ENCODE assay signal across 13 cellular contexts in genomic region chr22:43289551-43289963, GRCh38. TPM values are rescaled to one million over a fixed set of nuclear protein-coding genes. Genes with fewer than 3 reads are reported as not detected.
DNase-seq lines count a peak whose midpoint lies in the region; ATAC-seq and TF ChIP-seq lines count a peak whose summit lies in the region.
"Had no signal": no experiment of that assay in that cellular context is flagged by ENCODE, and none has a peak within 500 bp of the region (broad histone marks: within the 10 kb centered on the region; RNA-seq: fewer than 3 reads in every experiment).

No MANE protein-coding gene starts in this region.

- H3K27me3 Mint-ChIP-seq in activated CD4-positive, alpha-beta T cell treated with anti-CD3 and anti-CD28 coated beads, Interleukin-2, amount 10 ng/mL, durations not matched to agents 7 days and 5 days = no peaks in the 10 kb centered on the region
- no peaks in the 10 kb centered on the region for H3K27me3 Mint-ChIP-seq in activated CD4-positive, alpha-beta T cell treated with anti-CD3 and anti-CD28 coated beads, Interleukin-2, amount 10 ng/mL, durations not matched to agents 24 days and 14 days
- peaks cover 2% of the 10 kb centered on the region for H3K27me3 Mint-ChIP-seq in GM23338 (ENCODE audit: insufficient read depth, low read depth, poor library complexity)

- no peak for TF ChIP-seq EP300 in tibial nerve (IDR thresholded peaks at IDR 0.05)

- H3K36me3 ChIP-seq in mucosa of stomach (ENCODE audit: control insufficient read depth, insufficient read depth, low read length) (no peaks in the 10 kb centered on the region), tibial nerve (no peaks in the 10 kb centered on the region), GM23338 (ENCODE audit: insufficient read depth) (no peaks in the 10 kb centered on the region)

- H3K27me3 ChIP-seq in mucosa of stomach (ENCODE audit: control insufficient read depth, insufficient read depth, low read length) (peaks cover 6% of the 10 kb centered on the region), tibial nerve (no peaks in the 10 kb centered on the region), GM23338 (ENCODE audit: insufficient read depth) (no peaks in the 10 kb centered on the region)

- WGBS in tibial nerve, 2 donors = 16 to 23% methylated on average over 12 of the region's 12 CpGs

- no peaks in the 10 kb centered on the region for H3K9me3 ChIP-seq in mucosa of stomach (ENCODE audit: control insufficient read depth, low read length)
- no peaks in the 10 kb centered on the region for H3K9me3 ChIP-seq in tibial nerve

- no peak overlapping the region for H3K4me3 Mint-ChIP-seq in activated CD4-positive, alpha-beta T cell treated with anti-CD3 and anti-CD28 coated beads, Interleukin-2, amount 10 ng/mL, durations not matched to agents 7 days and 5 days
- H3K4me3 Mint-ChIP-seq in activated CD4-positive, alpha-beta T cell treated with anti-CD3 and anti-CD28 coated beads, Interleukin-2, amount 10 ng/mL, durations not matched to agents 24 days and 14 days = no peak overlapping the region
- H3K4me3 Mint-ChIP-seq in GM23338 = no peak overlapping the region
- H3K4me3 Mint-ChIP-seq: T-helper 1 cell treated with Interleukin-12 subunit alpha and Interleukin-12 subunit beta and Interleukin-4 antibody, amounts not matched to agents 30 μg/mL and 1 μg/mL, for 36 hours had no signal

- H3K27ac Mint-ChIP-seq in activated CD4-positive, alpha-beta T cell treated with anti-CD3 and anti-CD28 coated beads, Interleukin-2, amount 10 ng/mL, durations not matched to agents 7 days and 5 days = peak overlapping the region; percentile 69
- no peak overlapping the region for H3K27ac Mint-ChIP-seq in activated CD4-positive, alpha-beta T cell treated with anti-CD3 and anti-CD28 coated beads, Interleukin-2, amount 10 ng/mL, durations not matched to agents 24 days and 14 days
- no peak overlapping the region for H3K27ac Mint-ChIP-seq in GM23338
- H3K27ac Mint-ChIP-seq: T-helper 1 cell treated with Interleukin-12 subunit alpha and Interleukin-12 subunit beta and Interleukin-4 antibody, amounts not matched to agents 30 μg/mL and 1 μg/mL, for 36 hours had no signal

- no peaks in the 10 kb centered on the region for H3K9me3 Mint-ChIP-seq in activated CD4-positive, alpha-beta T cell treated with anti-CD3 and anti-CD28 coated beads, Interleukin-2, amount 10 ng/mL, durations not matched to agents 7 days and 5 days
- no peaks in the 10 kb centered on the region for H3K9me3 Mint-ChIP-seq in activated CD4-positive, alpha-beta T cell treated with anti-CD3 and anti-CD28 coated beads, Interleukin-2, amount 10 ng/mL, durations not matched to agents 24 days and 14 days
- H3K9me3 Mint-ChIP-seq in GM23338 = no peaks in the 10 kb centered on the region
- H3K9me3 Mint-ChIP-seq: T-helper 1 cell treated with Interleukin-12 subunit alpha and Interleukin-12 subunit beta and Interleukin-4 antibody, amounts not matched to agents 30 μg/mL and 1 μg/mL, for 36 hours had no signal

- no peak for TF ChIP-seq POLR2A in tibial nerve (IDR thresholded peaks at IDR 0.05)

- no peak for ATAC-seq in HG03108 (IDR thresholded peaks at IDR 0.05; ENCODE audit: unreplicated experiment)
- ATAC-seq in GM23338 = no peak; the same call in 2 of the 3 replicates
- ATAC-seq: esophagus mucosa had no signal

- POLR2A ChIA-PET in activated CD4-positive, alpha-beta T cell treated with anti-CD3 and anti-CD28 coated beads, Interleukin-2, amount 10 ng/mL, durations not matched to agents 7 days and 5 days (lab: Charles Lee) = no interaction called here

- H4K20me1 ChIP-seq in GM23338 (replicated peaks; ENCODE audit: insufficient read depth) = no peaks in the 10 kb centered on the region

- H3K4me1 ChIP-seq in mucosa of stomach (ENCODE audit: control insufficient read depth, insufficient read depth, low read length) (peaks cover 17% of the 10 kb centered on the region), tibial nerve (peaks cover 0 to 72% (median 29%) of the 10 kb centered on the region in 4 donors), GM23338 (ENCODE audit: insufficient read depth) (no peaks in the 10 kb centered on the region)

- no peak overlapping the region for H3K4me2 ChIP-seq in GM23338

- no peak overlapping the region for H3K4me3 ChIP-seq in mucosa of stomach (ENCODE audit: low read length)
- peak overlapping the region in 2 of 4 donors; percentile 19 to 23 for H3K4me3 ChIP-seq in tibial nerve
- H3K4me3 ChIP-seq in GM23338 = no peak overlapping the region

- H3K79me2 ChIP-seq in GM23338 (replicated peaks; ENCODE audit: insufficient read depth) = no peaks in the 10 kb centered on the region

- no peak for DNase-seq in activated CD4-positive, alpha-beta T cell treated with anti-CD3 and anti-CD28 coated beads, Interleukin-2, amount 10 ng/mL, durations not matched to agents 7 days and 5 days
- no peak for DNase-seq in activated CD4-positive, alpha-beta T cell treated with anti-CD3 and anti-CD28 coated beads, Interleukin-2, amount 10 ng/mL, durations not matched to agents 24 days and 14 days
- DNase-seq in dermis blood vessel endothelial cell (peak; percentile 7), tibial nerve (ENCODE audit: low spot score in 2 of 2) (no peak), GM23338 (ENCODE audit: low spot score) (no peak)
- DNase-seq in activated CD4-positive, CD25-positive, alpha-beta regulatory T cell treated with anti-CD3 and anti-CD28 coated beads, Interleukin-2, amount 50 U/mL, for 72 hours = no peak
- DNase-seq: 8988T, amygdala, NCI-H1436 had no signal

- peak overlapping the region; percentile 22 for H3K9ac ChIP-seq in mucosa of stomach (ENCODE audit: low read length)

- TF ChIP-seq CTCF in tibial nerve (IDR thresholded peaks at IDR 0.05) (no peak), GM23338 (conservative IDR thresholded peaks at IDR 0.05; ENCODE audit: low read depth in 2 of 2) (no peak)

- peaks cover 9% of the 10 kb centered on the region for H3K4me1 Mint-ChIP-seq in activated CD4-positive, alpha-beta T cell treated with anti-CD3 and anti-CD28 coated beads, Interleukin-2, amount 10 ng/mL, durations not matched to agents 7 days and 5 days
- peaks cover 2% of the 10 kb centered on the region for H3K4me1 Mint-ChIP-seq in activated CD4-positive, alpha-beta T cell treated with anti-CD3 and anti-CD28 coated beads, Interleukin-2, amount 10 ng/mL, durations not matched to agents 24 days and 14 days
- peaks cover 9% of the 10 kb centered on the region for H3K4me1 Mint-ChIP-seq in GM23338

- no peaks in the 10 kb centered on the region for H3F3A ChIP-seq in GM23338 (replicated peaks; ENCODE audit: low read depth)

- H2AFZ ChIP-seq in GM23338 = no peak overlapping the region

- intact Hi-C loops in activated CD4-positive, alpha-beta T cell treated with anti-CD3 and anti-CD28 coated beads, Interleukin-2, amount 10 ng/mL, durations not matched to agents 24 days and 14 days (cut with micrococcal nuclease) = no loop called here

- H3K9me2 ChIP-seq in GM23338 (ENCODE audit: insufficient read depth) = no peaks in the 10 kb centered on the region

- CTCF ChIA-PET in activated CD4-positive, alpha-beta T cell treated with anti-CD3 and anti-CD28 coated beads, Interleukin-2, amount 10 ng/mL, durations not matched to agents 7 days and 5 days (lab: Charles Lee) = interaction anchor here (1.0 kb wide), 1 partner anchor 56 kb away, joined by 3 read pairs; no protein-coding TSS in a partner anchor

- no peaks in the 10 kb centered on the region for H3K36me3 Mint-ChIP-seq in activated CD4-positive, alpha-beta T cell treated with anti-CD3 and anti-CD28 coated beads, Interleukin-2, amount 10 ng/mL, durations not matched to agents 7 days and 5 days (ENCODE audit: low read depth)
- H3K36me3 Mint-ChIP-seq in activated CD4-positive, alpha-beta T cell treated with anti-CD3 and anti-CD28 coated beads, Interleukin-2, amount 10 ng/mL, durations not matched to agents 24 days and 14 days (ENCODE audit: low read depth) = no peaks in the 10 kb centered on the region
- H3K36me3 Mint-ChIP-seq in GM23338 (ENCODE audit: low read depth) = no peaks in the 10 kb centered on the region; the same call in 2 of the 3 replicates

- H3K27ac ChIP-seq in tibial nerve (peak overlapping the region; percentile 11 to 89 (median 43)), GM23338 (ENCODE audit: low read depth) (no peak overlapping the region)

TF ChIP-seq in GM23338, 12 proteins besides CTCF, POLR2A, EP300 and RAD21:
- TF ChIP-seq ETS1 (IDR thresholded peaks at IDR 0.05) (no peak), STAT1 (IDR thresholded peaks at IDR 0.05; ENCODE audit: unreplicated experiment) (no peak), EZH2 (IDR thresholded peaks at IDR 0.05; ENCODE audit: low read depth, unreplicated experiment) (no peak), NANOG (IDR thresholded peaks at IDR 0.05; ENCODE audit: borderline replicate concordance) (no peak), EZH2phosphoT487 (IDR thresholded peaks at IDR 0.05; ENCODE audit: unreplicated experiment) (no peak)

RNA-seq across cellular contexts. Expression of gene SCUBE1, which starts 53.6 kb away (rescaled TPM):
- not detected for total RNA-seq in activated CD4-positive, alpha-beta T cell treated with anti-CD3 and anti-CD28 coated beads, Interleukin-2, amount 10 ng/mL, durations not matched to agents 7 days and 5 days
- not detected in 2 replicates for total RNA-seq in activated CD4-positive, alpha-beta T cell treated with anti-CD3 and anti-CD28 coated beads, Interleukin-2, amount 10 ng/mL, durations not matched to agents 24 days and 14 days
- total RNA-seq in dermis blood vessel endothelial cell (0.42 TPM in 1 of 2 replicates, not detected in the other), tibial nerve (100 to 1,000 TPM in 2 of 4 donors, 10 to 100 TPM in 2; 81.3 to 214 (median 141) TPM)
- 2.0 and 3.2 TPM in 2 replicates for total RNA-seq in GM23338 (2014; rRNA removed; shearing (Covaris generic))
- polyA plus RNA-seq in GM23338 (2016; fragmentation: Nextera tagmentation; extraction: Ambion mirVana) = 0.52 and 0.81 TPM in 2 replicates

Comparison
In these comparisons a context has a peak if more than half of its experiments do, and no peak if none do; other contexts are left out.
1. RNA of gene SCUBE1, which starts 53.6 kb away (total RNA-seq): 81.3 to 214 TPM in tibial nerve; 2.0 to 3.2 TPM in GM23338, not detected in activated CD4-positive, alpha-beta T cell treated with anti-CD3 and anti-CD28 coated beads, Interleukin-2, amount 10 ng/mL, durations not matched to agents 7 days and 5 days, not detected in activated CD4-positive, alpha-beta T cell treated with anti-CD3 and anti-CD28 coated beads, Interleukin-2, amount 10 ng/mL, durations not matched to agents 24 days and 14 days and 0.42 TPM in dermis blood vessel endothelial cell; every median in the first group is over 10 times any median in the second.